Comparison of ENCODE assay signal across 23 cellular contexts in the genomic region with DNA sequence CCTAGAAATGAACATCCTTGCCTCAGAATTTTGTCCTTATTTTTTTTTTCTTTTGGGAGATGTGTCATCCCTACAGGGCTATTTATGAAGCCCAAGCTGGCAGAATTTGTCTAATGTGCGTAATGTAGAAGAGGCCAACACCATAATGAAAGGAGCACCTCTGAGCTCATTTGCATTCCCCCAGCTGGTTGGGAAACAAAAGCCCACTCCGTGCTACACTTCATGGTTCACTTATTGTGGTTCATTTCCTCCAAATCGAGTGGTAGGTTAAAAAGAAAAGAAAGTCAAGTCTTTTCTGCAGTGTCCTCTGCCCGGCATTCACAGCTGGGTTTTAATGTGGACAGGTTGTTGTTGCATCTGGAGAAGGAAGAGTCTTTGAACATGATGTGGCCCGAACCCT.
A peak's percentile ranks its signal among the peaks of the same experiment; 100 is the strongest.
DNase-seq lines count a peak whose midpoint lies in the region; ATAC-seq and FAIRE-seq lines count a peak whose summit lies in the region.
"Had no signal": no experiment of that assay in that cellular context is flagged by ENCODE, and none has a peak within 500 bp of the region (broad histone marks: within the 10 kb centered on the region; RNA-seq: fewer than 3 reads in every experiment).

No MANE protein-coding gene starts in this region.

- peaks cover 5 to 6% of the 10 kb centered on the region in 2 donors for H3K9me3 Mint-ChIP-seq in stimulated activated naive B cell treated with anti-CD40 and anti-IgM and Interleukin-4, amounts not matched to agents 10 μg/mL and 1 μg/mL and 100 μg/mL, for 72 hours
- no peaks in the 10 kb centered on the region for H3K9me3 Mint-ChIP-seq in activated CD8-positive, alpha-beta T cell treated with anti-CD3 and anti-CD28 coated beads, Interleukin-2, amount 10 ng/mL, durations not matched to agents 7 days and 5 days (ENCODE audit: insufficient read depth)
- H3K9me3 Mint-ChIP-seq: activated CD4-positive, alpha-beta T cell treated with anti-CD3 and anti-CD28 coated beads, Interleukin-2, amount 10 ng/mL, durations not matched to agents 24 days and 14 days; activated naive CD8-positive, alpha-beta T cell treated with anti-CD3 and anti-CD28 coated beads for 36 hours had no signal

- peaks cover 13 to 23% of the 10 kb centered on the region in 2 donors for H3K27me3 Mint-ChIP-seq in stimulated activated naive B cell treated with anti-CD40 and anti-IgM and Interleukin-4, amounts not matched to agents 10 μg/mL and 1 μg/mL and 100 μg/mL, for 72 hours
- no peaks in the 10 kb centered on the region for H3K27me3 Mint-ChIP-seq in activated CD8-positive, alpha-beta T cell treated with anti-CD3 and anti-CD28 coated beads, Interleukin-2, amount 10 ng/mL, durations not matched to agents 7 days and 5 days (ENCODE audit: low read depth)
- H3K27me3 Mint-ChIP-seq: activated CD4-positive, alpha-beta T cell treated with anti-CD3 and anti-CD28 coated beads, Interleukin-2, amount 10 ng/mL, durations not matched to agents 24 days and 14 days; activated naive CD8-positive, alpha-beta T cell treated with anti-CD3 and anti-CD28 coated beads for 36 hours had no signal

- ATAC-seq in stimulated activated naive B cell treated with anti-CD40 and anti-IgM and Interleukin-4, amounts not matched to agents 10 μg/mL and 1 μg/mL and 100 μg/mL, for 72 hours (replicated peaks), result peak; percentile 81 to 85
- ATAC-seq in activated CD8-positive, alpha-beta T cell treated with anti-CD3 and anti-CD28 coated beads, Interleukin-2, amount 10 ng/mL, durations not matched to agents 7 days and 5 days, result no peak
- ATAC-seq: CD8-positive, alpha-beta T cell; T-helper 17 cell had no signal

- H3K4me3 Mint-ChIP-seq in stimulated activated naive B cell treated with anti-CD40 and anti-IgM and Interleukin-4, amounts not matched to agents 10 μg/mL and 1 μg/mL and 100 μg/mL, for 72 hours, result no peak overlapping the region
- no peak overlapping the region for H3K4me3 Mint-ChIP-seq in activated CD8-positive, alpha-beta T cell treated with anti-CD3 and anti-CD28 coated beads, Interleukin-2, amount 10 ng/mL, durations not matched to agents 7 days and 5 days
- H3K4me3 Mint-ChIP-seq: activated CD4-positive, alpha-beta T cell treated with anti-CD3 and anti-CD28 coated beads, Interleukin-2, amount 10 ng/mL, durations not matched to agents 24 days and 14 days; activated naive CD8-positive, alpha-beta T cell treated with anti-CD3 and anti-CD28 coated beads for 36 hours; CD8-positive, alpha-beta T cell; H9; T-helper 17 cell had no signal

- FAIRE-seq in GM18507 (lab: Jason Lieb, UNC), result peak; percentile 66
- FAIRE-seq: astrocyte, GM12891 had no signal

- POLR2A ChIA-PET in activated CD8-positive, alpha-beta T cell treated with anti-CD3 and anti-CD28 coated beads, Interleukin-2, amount 10 ng/mL, durations not matched to agents 7 days and 5 days (lab: Charles Lee), result no interaction called here

- CTCF ChIA-PET in activated CD8-positive, alpha-beta T cell treated with anti-CD3 and anti-CD28 coated beads, Interleukin-2, amount 10 ng/mL, durations not matched to agents 7 days and 5 days (lab: Charles Lee), result no interaction called here

- H3K27ac ChIP-seq in caudate nucleus (ENCODE audit: low read depth, low read length), result peak overlapping the region; percentile 7
- H3K27ac ChIP-seq: vagina had no signal

- H3K4me1 Mint-ChIP-seq in stimulated activated naive B cell treated with anti-CD40 and anti-IgM and Interleukin-4, amounts not matched to agents 10 μg/mL and 1 μg/mL and 100 μg/mL, for 72 hours, result peaks cover 13 to 40% of the 10 kb centered on the region in 2 donors
- no peaks in the 10 kb centered on the region for H3K4me1 Mint-ChIP-seq in activated CD8-positive, alpha-beta T cell treated with anti-CD3 and anti-CD28 coated beads, Interleukin-2, amount 10 ng/mL, durations not matched to agents 7 days and 5 days (ENCODE audit: low read depth)
- H3K4me1 Mint-ChIP-seq: activated CD4-positive, alpha-beta T cell treated with anti-CD3 and anti-CD28 coated beads, Interleukin-2, amount 10 ng/mL, durations not matched to agents 24 days and 14 days; activated naive CD8-positive, alpha-beta T cell treated with anti-CD3 and anti-CD28 coated beads for 36 hours; T-helper 17 cell had no signal

- no peak for DNase-seq in GM18507 (ENCODE audit: extremely low spot score, insufficient read length, low read depth)
- peak; percentile 69 for DNase-seq in NCI-H2107 treated with DMSO at 0.1 percent for 48 hours (lab: John Stamatoyannopoulos, UW; ENCODE audit: unreplicated experiment)
- DNase-seq in caudate nucleus (lab: John Stamatoyannopoulos, UW), result no peak
- no peak for DNase-seq in stimulated activated naive B cell treated with anti-CD40 and anti-IgM and Interleukin-4, amounts not matched to agents 10 μg/mL and 1 μg/mL and 100 μg/mL, for 72 hours
- DNase-seq in stimulated activated CD4-positive, alpha-beta T cell treated with anti-CD3 and anti-CD28 coated beads, Interleukin-1b, Interleukin-23, amount 100 ng/mL, for 48 hours, result no peak
- no peak for DNase-seq in activated CD8-positive, alpha-beta T cell treated with anti-CD3 and anti-CD28 coated beads, Interleukin-2, amount 10 ng/mL, durations not matched to agents 7 days and 5 days
- no peak for DNase-seq in NCI-H524 treated with DMSO at 0.1 percent for 48 hours (lab: John Stamatoyannopoulos, UW)
- DNase-seq: activated CD4-positive, alpha-beta T cell treated with anti-CD3 and anti-CD28 coated beads, Interleukin-2, amount 10 ng/mL, durations not matched to agents 24 days and 14 days; activated CD8-positive, alpha-beta memory T cell treated with anti-CD3 and anti-CD28 coated beads, Interleukin-2, amount 50 U/mL, for 48 hours; activated naive CD8-positive, alpha-beta T cell treated with anti-CD3 and anti-CD28 coated beads for 36 hours; CD8-positive, alpha-beta T cell; erythroblast; foreskin fibroblast; GF-D8; H9; MM.1S; NCI-H1694 treated with DMSO at 0.1 percent for 48 hours; NCI-H226; NK-92 treated with Interleukin-12 subunit alpha and Interleukin-12 subunit beta, amount 100 ng/mL, for 24 hours; T-helper 17 cell had no signal

- H3K36me3 Mint-ChIP-seq in stimulated activated naive B cell treated with anti-CD40 and anti-IgM and Interleukin-4, amounts not matched to agents 10 μg/mL and 1 μg/mL and 100 μg/mL, for 72 hours, result no peaks in the 10 kb centered on the region
- no peaks in the 10 kb centered on the region for H3K36me3 Mint-ChIP-seq in activated CD8-positive, alpha-beta T cell treated with anti-CD3 and anti-CD28 coated beads, Interleukin-2, amount 10 ng/mL, durations not matched to agents 7 days and 5 days (ENCODE audit: low read depth)
- H3K36me3 Mint-ChIP-seq: activated naive CD8-positive, alpha-beta T cell treated with anti-CD3 and anti-CD28 coated beads for 36 hours; CD8-positive, alpha-beta T cell had no signal

- H3K27ac Mint-ChIP-seq in stimulated activated naive B cell treated with anti-CD40 and anti-IgM and Interleukin-4, amounts not matched to agents 10 μg/mL and 1 μg/mL and 100 μg/mL, for 72 hours, result no peak overlapping the region
- H3K27ac Mint-ChIP-seq in activated CD8-positive, alpha-beta T cell treated with anti-CD3 and anti-CD28 coated beads, Interleukin-2, amount 10 ng/mL, durations not matched to agents 7 days and 5 days, result no peak overlapping the region
- H3K27ac Mint-ChIP-seq: activated CD4-positive, alpha-beta T cell treated with anti-CD3 and anti-CD28 coated beads, Interleukin-2, amount 10 ng/mL, durations not matched to agents 24 days and 14 days; activated naive CD8-positive, alpha-beta T cell treated with anti-CD3 and anti-CD28 coated beads for 36 hours; CD8-positive, alpha-beta T cell; H9; T-helper 17 cell had no signal
